Comparison of ENCODE assay signal across 1 cellular context in the genomic region with DNA sequence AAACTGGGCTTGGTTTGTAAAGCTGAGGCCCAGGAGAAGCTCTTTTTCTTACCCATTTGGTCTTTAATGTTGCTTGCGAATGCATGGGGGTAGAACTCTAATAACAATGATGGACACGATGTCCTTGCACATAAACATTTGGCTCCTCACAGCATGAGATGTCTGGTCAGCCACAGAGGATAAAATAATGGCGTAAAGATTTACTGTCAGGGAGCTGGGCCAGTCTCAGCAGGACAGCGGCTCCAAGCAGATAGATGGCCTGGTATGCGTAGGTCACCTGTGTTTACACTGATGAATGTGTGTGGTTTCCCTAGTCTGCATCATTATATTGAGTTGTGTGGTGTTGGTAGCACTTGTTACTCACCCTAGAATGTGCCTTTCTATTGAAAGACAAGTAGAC.
TF ChIP-seq lines count a peak whose summit lies in the region.

No MANE protein-coding gene starts in this region.

TF ChIP-seq in GM23338, 12 proteins besides CTCF, POLR2A, EP300 and RAD21 (continued from another document):
- TF ChIP-seq CREB1 (CRISPR knock-in tag; IDR thresholded peaks at IDR 0.05; ENCODE audit: low read depth) (no peak), POLR2AphosphoS5 (IDR thresholded peaks at IDR 0.05; ENCODE audit: low read depth) (no peak), NANOG (IDR thresholded peaks at IDR 0.05; ENCODE audit: borderline replicate concordance) (no peak), ETS1 (IDR thresholded peaks at IDR 0.05) (no peak)
- TF ChIP-seq, protein P1, sequence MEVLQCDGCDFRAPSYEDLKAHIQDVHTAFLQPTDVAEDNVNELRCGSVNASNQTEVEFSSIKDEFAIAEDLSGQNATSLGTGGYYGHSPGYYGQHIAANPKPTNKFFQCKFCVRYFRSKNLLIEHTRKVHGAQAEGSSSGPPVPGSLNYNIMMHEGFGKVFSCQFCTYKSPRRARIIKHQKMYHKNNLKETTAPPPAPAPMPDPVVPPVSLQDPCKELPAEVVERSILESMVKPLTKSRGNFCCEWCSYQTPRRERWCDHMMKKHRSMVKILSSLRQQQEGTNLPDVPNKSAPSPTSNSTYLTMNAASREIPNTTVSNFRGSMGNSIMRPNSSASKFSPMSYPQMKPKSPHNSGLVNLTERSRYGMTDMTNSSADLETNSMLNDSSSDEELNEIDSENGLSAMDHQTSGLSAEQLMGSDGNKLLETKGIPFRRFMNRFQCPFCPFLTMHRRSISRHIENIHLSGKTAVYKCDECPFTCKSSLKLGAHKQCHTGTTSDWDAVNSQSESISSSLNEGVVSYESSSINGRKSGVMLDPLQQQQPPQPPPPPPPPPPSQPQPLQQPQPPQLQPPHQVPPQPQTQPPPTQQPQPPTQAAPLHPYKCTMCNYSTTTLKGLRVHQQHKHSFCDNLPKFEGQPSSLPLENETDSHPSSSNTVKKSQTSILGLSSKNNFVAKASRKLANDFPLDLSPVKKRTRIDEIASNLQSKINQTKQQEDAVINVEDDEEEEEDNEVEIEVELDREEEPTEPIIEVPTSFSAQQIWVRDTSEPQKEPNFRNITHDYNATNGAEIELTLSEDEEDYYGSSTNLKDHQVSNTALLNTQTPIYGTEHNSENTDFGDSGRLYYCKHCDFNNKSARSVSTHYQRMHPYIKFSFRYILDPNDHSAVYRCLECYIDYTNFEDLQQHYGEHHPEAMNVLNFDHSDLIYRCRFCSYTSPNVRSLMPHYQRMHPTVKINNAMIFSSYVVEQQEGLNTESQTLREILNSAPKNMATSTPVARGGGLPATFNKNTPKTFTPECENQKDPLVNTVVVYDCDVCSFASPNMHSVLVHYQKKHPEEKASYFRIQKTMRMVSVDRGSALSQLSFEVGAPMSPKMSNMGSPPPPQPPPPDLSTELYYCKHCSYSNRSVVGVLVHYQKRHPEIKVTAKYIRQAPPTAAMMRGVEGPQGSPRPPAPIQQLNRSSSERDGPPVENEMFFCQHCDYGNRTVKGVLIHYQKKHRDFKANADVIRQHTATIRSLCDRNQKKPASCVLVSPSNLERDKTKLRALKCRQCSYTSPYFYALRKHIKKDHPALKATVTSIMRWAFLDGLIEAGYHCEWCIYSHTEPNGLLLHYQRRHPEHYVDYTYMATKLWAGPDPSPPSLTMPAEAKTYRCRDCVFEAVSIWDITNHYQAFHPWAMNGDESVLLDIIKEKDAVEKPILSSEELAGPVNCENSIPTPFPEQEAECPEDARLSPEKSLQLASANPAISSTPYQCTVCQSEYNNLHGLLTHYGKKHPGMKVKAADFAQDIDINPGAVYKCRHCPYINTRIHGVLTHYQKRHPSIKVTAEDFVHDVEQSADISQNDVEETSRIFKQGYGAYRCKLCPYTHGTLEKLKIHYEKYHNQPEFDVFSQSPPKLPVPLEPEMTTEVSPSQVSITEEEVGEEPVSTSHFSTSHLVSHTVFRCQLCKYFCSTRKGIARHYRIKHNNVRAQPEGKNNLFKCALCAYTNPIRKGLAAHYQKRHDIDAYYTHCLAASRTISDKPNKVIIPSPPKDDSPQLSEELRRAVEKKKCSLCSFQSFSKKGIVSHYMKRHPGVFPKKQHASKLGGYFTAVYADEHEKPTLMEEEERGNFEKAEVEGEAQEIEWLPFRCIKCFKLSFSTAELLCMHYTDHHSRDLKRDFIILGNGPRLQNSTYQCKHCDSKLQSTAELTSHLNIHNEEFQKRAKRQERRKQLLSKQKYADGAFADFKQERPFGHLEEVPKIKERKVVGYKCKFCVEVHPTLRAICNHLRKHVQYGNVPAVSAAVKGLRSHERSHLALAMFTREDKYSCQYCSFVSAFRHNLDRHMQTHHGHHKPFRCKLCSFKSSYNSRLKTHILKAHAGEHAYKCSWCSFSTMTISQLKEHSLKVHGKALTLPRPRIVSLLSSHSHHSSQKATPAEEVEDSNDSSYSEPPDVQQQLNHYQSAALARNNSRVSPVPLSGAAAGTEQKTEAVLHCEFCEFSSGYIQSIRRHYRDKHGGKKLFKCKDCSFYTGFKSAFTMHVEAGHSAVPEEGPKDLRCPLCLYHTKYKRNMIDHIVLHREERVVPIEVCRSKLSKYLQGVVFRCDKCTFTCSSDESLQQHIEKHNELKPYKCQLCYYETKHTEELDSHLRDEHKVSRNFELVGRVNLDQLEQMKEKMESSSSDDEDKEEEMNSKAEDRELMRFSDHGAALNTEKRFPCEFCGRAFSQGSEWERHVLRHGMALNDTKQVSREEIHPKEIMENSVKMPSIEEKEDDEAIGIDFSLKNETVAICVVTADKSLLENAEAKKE (CRISPR knock-in tag; IDR thresholded peaks at IDR 0.05), result no peak
